In the genomic region with DNA sequence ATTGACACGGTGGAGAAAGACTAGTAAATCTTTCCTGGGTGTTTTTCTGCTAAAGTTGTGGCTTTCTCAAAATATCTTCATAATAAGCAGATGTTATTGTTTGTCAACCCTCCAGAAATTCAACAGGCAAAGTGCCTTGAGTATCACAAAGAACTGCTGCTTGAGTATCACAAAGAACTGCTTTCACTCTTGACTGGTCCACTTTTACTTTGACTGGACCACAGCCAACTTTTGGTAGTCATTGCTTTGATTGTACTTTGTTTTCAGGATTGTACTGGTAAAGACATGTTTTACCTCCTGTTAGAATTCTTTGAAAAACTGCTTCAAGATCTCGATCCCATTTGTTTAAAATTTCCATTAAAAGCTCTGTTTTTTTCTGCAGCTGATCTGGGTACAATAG, we compare ENCODE assay signal across 23 cellular contexts.
DNase-seq lines count a peak whose midpoint lies in the region; ATAC-seq and TF ChIP-seq lines count a peak whose summit lies in the region.
"Had no signal": no experiment of that assay in that cellular context is flagged by ENCODE, and none has a peak within 500 bp of the region (broad histone marks: within the 10 kb centered on the region; RNA-seq: fewer than 3 reads in every experiment).

No MANE protein-coding gene starts in this region.

- H3K27ac ChIP-seq in HEK293 (ENCODE audit: extremely low read depth, low read depth, low read length): no peak overlapping the region
- H3K27ac ChIP-seq: cardiac muscle cell, hepatocyte, parathyroid adenoma, upper lobe of right lung had no signal

- H3K27ac Mint-ChIP-seq in natural killer cell treated with Interleukin-12 subunit alpha and Interleukin-12 subunit beta and Interleukin-15 and Interleukin-18, amount 100 ng/mL, for 72 hours: no peak overlapping the region
- H3K27ac Mint-ChIP-seq in activated CD4-positive, alpha-beta memory T cell treated with anti-CD3 and anti-CD28 coated beads for 36 hours: no peak overlapping the region
- H3K27ac Mint-ChIP-seq: activated CD4-positive, alpha-beta T cell treated with anti-CD3 and anti-CD28 coated beads for 36 hours; natural killer cell had no signal

- H3K36me3 ChIP-seq in HEK293 (ENCODE audit: control insufficient read depth in 2 of 2, insufficient read depth in 1 of 2, low read length in 2 of 2): no peaks in the 10 kb centered on the region
- H3K36me3 ChIP-seq: BE2C, cardiac muscle cell, MG63, upper lobe of right lung had no signal

- H3K9me3 ChIP-seq in HEK293 (ENCODE audit: control insufficient read depth, insufficient read depth, low read depth, low read length): no peaks in the 10 kb centered on the region
- H3K9me3 ChIP-seq: BE2C, MG63, upper lobe of right lung had no signal

- DNase-seq in SK-MEL-5 (ENCODE audit: low read depth, low spot score): peak; percentile 92
- DNase-seq in renal cortical epithelial cell (ENCODE audit: low read depth): peak; percentile 57
- no peak for DNase-seq in left cardiac atrium
- no peak for DNase-seq in natural killer cell treated with Interleukin-12 subunit alpha and Interleukin-12 subunit beta and Interleukin-15 and Interleukin-18, amount 100 ng/mL, for 72 hours (ENCODE audit: low spot score)
- DNase-seq in activated CD4-positive, alpha-beta memory T cell treated with anti-CD3 and anti-CD28 coated beads for 36 hours: no peak
- DNase-seq: activated CD4-positive, alpha-beta T cell treated with anti-CD3 and anti-CD28 coated beads for 36 hours; BE2C; effector CD4-positive, alpha-beta T cell; GF-D8; kidney; mesendoderm; MG63; natural killer cell; NCI-H1694 treated with DMSO at 0.1 percent for 48 hours; NCI-H510A; stimulated activated CD4-positive, alpha-beta T cell treated with anti-CD3 and anti-CD28 coated beads, Interleukin-4, amount 100 ng/mL, for 1 hour; upper lobe of right lung had no signal

- no peak overlapping the region for H3K4me3 Mint-ChIP-seq in natural killer cell treated with Interleukin-12 subunit alpha and Interleukin-12 subunit beta and Interleukin-15 and Interleukin-18, amount 100 ng/mL, for 72 hours
- H3K4me3 Mint-ChIP-seq in activated CD4-positive, alpha-beta memory T cell treated with anti-CD3 and anti-CD28 coated beads for 36 hours: no peak overlapping the region
- H3K4me3 Mint-ChIP-seq: activated CD4-positive, alpha-beta T cell treated with anti-CD3 and anti-CD28 coated beads for 36 hours; natural killer cell had no signal

- H3K4me3 ChIP-seq in HEK293 (ENCODE audit: low read depth, low read length): no peak overlapping the region
- H3K4me3 ChIP-seq: cardiac muscle cell, hepatocyte, MG63, smooth muscle cell, upper lobe of right lung had no signal

- no peak for TF ChIP-seq CTCF in HEK293 (tag by site-specific recombination; IDR thresholded peaks at IDR 0.05)

- POLR2A ChIA-PET in HEK293 (lab: Yijun Ruan, JAX): no interaction called here
- POLR2A ChIA-PET in activated CD4-positive, alpha-beta memory T cell treated with anti-CD3 and anti-CD28 coated beads for 36 hours (lab: Charles Lee): no interaction called here

- no peaks in the 10 kb centered on the region for H3K4me1 ChIP-seq in HEK293 (ENCODE audit: control insufficient read depth, insufficient read depth, low read length)
- H3K4me1 ChIP-seq: BE2C, parathyroid adenoma, upper lobe of right lung had no signal

- ATAC-seq in esophagus mucosa (peak; percentile 36), left cardiac atrium (no peak)
- ATAC-seq in natural killer cell treated with Interleukin-12 subunit alpha and Interleukin-12 subunit beta and Interleukin-15 and Interleukin-18, amount 100 ng/mL, for 72 hours: no peak
- ATAC-seq: activated CD4-positive, alpha-beta T cell treated with anti-CD3 and anti-CD28 coated beads for 36 hours; natural killer cell; upper lobe of right lung had no signal

- CTCF ChIA-PET in HEK293 (lab: Yijun Ruan, JAX): interaction anchor here (0.6 kb wide), 1 partner anchor 231 kb away, joined by 4 read pairs; no protein-coding TSS in a partner anchor
- CTCF ChIA-PET in activated CD4-positive, alpha-beta memory T cell treated with anti-CD3 and anti-CD28 coated beads for 36 hours (lab: Charles Lee): no interaction called here

- H3K36me3 Mint-ChIP-seq in natural killer cell treated with Interleukin-12 subunit alpha and Interleukin-12 subunit beta and Interleukin-15 and Interleukin-18, amount 100 ng/mL, for 72 hours: no peaks in the 10 kb centered on the region
- H3K36me3 Mint-ChIP-seq in activated CD4-positive, alpha-beta memory T cell treated with anti-CD3 and anti-CD28 coated beads for 36 hours: no peaks in the 10 kb centered on the region
- H3K36me3 Mint-ChIP-seq: natural killer cell had no signal

- in situ Hi-C loops in SK-MEL-5 (cut with HindIII; ENCODE audit: low pct_unique_long_range_greater_than_20kb, low sequenced_read_pairs): no loop called here

- H3K27me3 Mint-ChIP-seq in natural killer cell treated with Interleukin-12 subunit alpha and Interleukin-12 subunit beta and Interleukin-15 and Interleukin-18, amount 100 ng/mL, for 72 hours: no peaks in the 10 kb centered on the region
- H3K27me3 Mint-ChIP-seq in activated CD4-positive, alpha-beta memory T cell treated with anti-CD3 and anti-CD28 coated beads for 36 hours: no peaks in the 10 kb centered on the region
- H3K27me3 Mint-ChIP-seq: activated CD4-positive, alpha-beta T cell treated with anti-CD3 and anti-CD28 coated beads for 36 hours had no signal

- H3K9me3 Mint-ChIP-seq in natural killer cell treated with Interleukin-12 subunit alpha and Interleukin-12 subunit beta and Interleukin-15 and Interleukin-18, amount 100 ng/mL, for 72 hours: peaks cover under 1% of the 10 kb centered on the region
- no peaks in the 10 kb centered on the region for H3K9me3 Mint-ChIP-seq in activated CD4-positive, alpha-beta memory T cell treated with anti-CD3 and anti-CD28 coated beads for 36 hours

- intact Hi-C loops in left cardiac atrium (cut with DNase I): no loop called here
- intact Hi-C loops in activated CD4-positive, alpha-beta memory T cell treated with anti-CD3 and anti-CD28 coated beads for 36 hours (cut with micrococcal nuclease): no loop called here

- no peaks in the 10 kb centered on the region for H3K4me1 Mint-ChIP-seq in natural killer cell treated with Interleukin-12 subunit alpha and Interleukin-12 subunit beta and Interleukin-15 and Interleukin-18, amount 100 ng/mL, for 72 hours (ENCODE audit: low read depth in 2 of 2)
- no peaks in the 10 kb centered on the region for H3K4me1 Mint-ChIP-seq in activated CD4-positive, alpha-beta memory T cell treated with anti-CD3 and anti-CD28 coated beads for 36 hours (ENCODE audit: low read depth)
- H3K4me1 Mint-ChIP-seq: activated CD4-positive, alpha-beta T cell treated with anti-CD3 and anti-CD28 coated beads for 36 hours; natural killer cell had no signal

TF ChIP-seq in HEK293, 187 proteins besides CTCF, POLR2A, EP300 and RAD21:
- TF ChIP-seq ZNF48 (tag by site-specific recombination; IDR thresholded peaks at IDR 0.05) (no peak), ZNF133 (tag by site-specific recombination; IDR thresholded peaks at IDR 0.05) (peak; percentile 57; the same call in 1 of the 2 replicates)

Comparison
In these comparisons a context has a peak if more than half of its experiments do, and no peak if none do; other contexts are left out.
1. DNase-seq: peak in SK-MEL-5 (single experiment) and renal cortical epithelial cell (single experiment); none in left cardiac atrium (single experiment), natural killer cell treated with Interleukin-12 subunit alpha and Interleukin-12 subunit beta and Interleukin-15 and Interleukin-18, amount 100 ng/mL, for 72 hours (single experiment) and activated CD4-positive, alpha-beta memory T cell treated with anti-CD3 and anti-CD28 coated beads for 36 hours (single experiment).